13 cellular contexts compared by ENCODE assay signal in the genomic region with DNA sequence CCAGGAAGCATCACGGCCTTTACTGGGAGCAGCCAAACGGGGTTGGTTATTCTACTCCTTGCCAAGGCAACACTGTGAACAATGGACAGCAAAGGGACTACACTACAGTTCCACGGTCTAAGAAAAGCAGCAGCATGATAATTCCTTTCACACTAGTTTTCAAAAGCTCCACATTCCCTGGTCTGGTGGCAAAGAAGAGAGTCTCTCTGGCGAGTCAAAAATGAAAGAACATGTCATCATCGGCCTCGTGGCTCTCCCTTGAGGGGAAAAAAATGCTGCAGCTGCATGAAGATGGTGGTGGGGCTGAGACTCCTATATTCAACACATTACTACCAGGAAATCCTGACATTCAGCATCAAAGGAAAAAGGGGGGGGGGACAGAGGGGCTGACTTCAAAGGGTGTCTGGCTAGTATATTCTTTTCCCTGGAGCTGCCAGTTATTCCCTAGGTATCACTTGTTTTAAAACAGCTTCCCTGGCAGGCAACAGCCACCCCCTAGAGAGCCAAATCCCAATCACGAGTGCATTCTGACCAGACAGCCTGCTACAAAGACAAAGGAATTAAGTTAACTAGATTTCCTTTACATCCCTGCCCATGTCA. TPM values are rescaled to one million over a fixed set of nuclear protein-coding genes. Genes with fewer than 3 reads are reported as not detected.
DNase-seq lines count a peak whose midpoint lies in the region; ATAC-seq and TF ChIP-seq lines count a peak whose summit lies in the region.
"Had no signal": no experiment of that assay in that cellular context is flagged by ENCODE, and none has a peak within 500 bp of the region (broad histone marks: within the 10 kb centered on the region; RNA-seq: fewer than 3 reads in every experiment).

No MANE protein-coding gene starts in this region.

- no peaks in the 10 kb centered on the region for H3K9me3 ChIP-seq in cardiac muscle cell (ENCODE audit: low read depth)
- H3K9me3 ChIP-seq in ectodermal cell (ENCODE audit: control insufficient read depth, low read length) = no peaks in the 10 kb centered on the region
- H3K9me3 ChIP-seq in naive thymus-derived CD4-positive, alpha-beta T cell (ENCODE audit: control insufficient read depth in 2 of 3, low read length in 3 of 3) = no peaks in the 10 kb centered on the region

- H3K27ac ChIP-seq in cardiac muscle cell (peak overlapping the region; percentile 27), ectodermal cell (ENCODE audit: insufficient read depth, low read depth, low read length, poor library complexity, severe bottlenecking) (peak overlapping the region; percentile 71)
- H3K27ac ChIP-seq in naive thymus-derived CD4-positive, alpha-beta T cell (ENCODE audit: low read depth, low read length) = no peak overlapping the region
- H3K27ac ChIP-seq: VCaP had no signal

- peaks cover 0 to 18% (median 2%) of the 10 kb centered on the region in 7 donors for H3K4me1 Mint-ChIP-seq in naive thymus-derived CD4-positive, alpha-beta T cell

- no peaks in the 10 kb centered on the region for H3K27me3 Mint-ChIP-seq in naive thymus-derived CD4-positive, alpha-beta T cell

- WGBS in ectodermal cell, 2 experiments = 55 to 56% methylated on average over 7 of the region's 7 CpGs

- H3K4me3 ChIP-seq in cardiac muscle cell = no peak overlapping the region
- H3K4me3 ChIP-seq in ectodermal cell (ENCODE audit: insufficient read depth, low read depth, low read length) = no peak overlapping the region
- no peak overlapping the region for H3K4me3 ChIP-seq in naive thymus-derived CD4-positive, alpha-beta T cell (ENCODE audit: low read length)

- POLR2A ChIA-PET in naive thymus-derived CD4-positive, alpha-beta T cell (lab: Charles Lee) = no interaction called here

- H3K36me3 Mint-ChIP-seq in naive thymus-derived CD4-positive, alpha-beta T cell = peaks cover 15 to 56% (median 30%) of the 10 kb centered on the region in 5 donors

- TF ChIP-seq CTCF in cardiac muscle cell (IDR thresholded peaks at IDR 0.05; ENCODE audit: low read depth, low read length) = no peak

- H3K9me3 Mint-ChIP-seq in naive thymus-derived CD4-positive, alpha-beta T cell = no peaks in the 10 kb centered on the region

- DNase-seq in cardiac muscle cell (ENCODE audit: low read depth in 1 of 2, low spot score in 1 of 2) (peak in 1 of 2 donors; percentile 50), cardiac septum (ENCODE audit: low spot score) (no peak), OCI-M1 (lab: John Stamatoyannopoulos, UW) (no peak)
- no peak for DNase-seq in naive thymus-derived CD4-positive, alpha-beta T cell
- DNase-seq: NK-92 treated with Interleukin-12 subunit alpha and Interleukin-12 subunit beta, amount 100 ng/mL, for 24 hours; stimulated activated CD4-positive, alpha-beta T cell treated with anti-CD3 and anti-CD28 coated beads, Interleukin-2, amount 100 ng/mL, for 24 hours had no signal

- H3K27me3 ChIP-seq in cardiac muscle cell = no peaks in the 10 kb centered on the region
- H3K27me3 ChIP-seq in ectodermal cell (ENCODE audit: control insufficient read depth, insufficient read depth, low read length, poor library complexity, severe bottlenecking) = no peaks in the 10 kb centered on the region
- no peaks in the 10 kb centered on the region for H3K27me3 ChIP-seq in naive thymus-derived CD4-positive, alpha-beta T cell (ENCODE audit: control insufficient read depth in 2 of 2, insufficient read depth in 2 of 2, low read length in 2 of 2)

- H3K4me3 Mint-ChIP-seq in naive thymus-derived CD4-positive, alpha-beta T cell = peak overlapping the region in 1 of 10 donors; percentile 21

- H3K36me3 ChIP-seq in cardiac muscle cell (peaks cover 27% of the 10 kb centered on the region), ectodermal cell (ENCODE audit: control insufficient read depth, insufficient read depth, low read length) (peaks cover 7% of the 10 kb centered on the region)
- peaks cover 11 to 76% (median 24%) of the 10 kb centered on the region in 3 experiments for H3K36me3 ChIP-seq in naive thymus-derived CD4-positive, alpha-beta T cell (ENCODE audit: control insufficient read depth in 2 of 3, insufficient read depth in 3 of 3, low read length in 3 of 3)

- no peaks in the 10 kb centered on the region for H3K4me1 ChIP-seq in cardiac muscle cell (ENCODE audit: low read depth)
- peaks cover 19% of the 10 kb centered on the region for H3K4me1 ChIP-seq in ectodermal cell (ENCODE audit: control insufficient read depth, insufficient read depth, low read length)
- H3K4me1 ChIP-seq in naive thymus-derived CD4-positive, alpha-beta T cell (ENCODE audit: control insufficient read depth in 2 of 2, insufficient read depth in 2 of 2, low read length in 2 of 2) = no peaks in the 10 kb centered on the region

- intact Hi-C loops in cardiac septum (cut with DNase I) = no loop called here
- intact Hi-C loops in naive thymus-derived CD4-positive, alpha-beta T cell (cut with micrococcal nuclease) = no loop called here

- no peak for ATAC-seq in naive thymus-derived CD4-positive, alpha-beta T cell
- ATAC-seq in HG03565 (IDR thresholded peaks at IDR 0.05; ENCODE audit: unreplicated experiment) (no peak), GM18909 (IDR thresholded peaks at IDR 0.05; ENCODE audit: poor library complexity, unreplicated experiment) (no peak), HG03521 (IDR thresholded peaks at IDR 0.05; ENCODE audit: unreplicated experiment) (no peak)

- CTCF ChIA-PET in naive thymus-derived CD4-positive, alpha-beta T cell (lab: Charles Lee) = interaction anchor here (0.5 kb wide), 1 partner anchor 116 kb away, joined by 4 read pairs; no protein-coding TSS in a partner anchor

- H3K27ac Mint-ChIP-seq in naive thymus-derived CD4-positive, alpha-beta T cell = peak overlapping the region in 5 of 9 donors; percentile 16 to 80 (median 65)

RNA-seq across cellular contexts. Expression of gene SLC37A3, which starts 49.1 kb away (rescaled TPM):
- total RNA-seq in cardiac muscle cell = 49.4 and 50.5 TPM in 2 replicates
- polyA plus RNA-seq in cardiac muscle cell = 41.9 and 49.7 TPM in 2 replicates
- total RNA-seq in cardiac septum = 13.2 TPM
- polyA plus RNA-seq in ectodermal cell (2013, experiment 1 of 4) = 64.9 TPM
- polyA plus RNA-seq in ectodermal cell (2013, experiment 2 of 4) = 70.1 TPM
- 60.8 TPM for polyA plus RNA-seq in ectodermal cell (2013, experiment 3 of 4)
- polyA plus RNA-seq in ectodermal cell (2013, experiment 4 of 4) = 69.9 TPM
- total RNA-seq in naive thymus-derived CD4-positive, alpha-beta T cell = 10 to 100 TPM; 26.8 to 72.7 (median 39.4) TPM
- polyA plus RNA-seq in naive thymus-derived CD4-positive, alpha-beta T cell = 10 to 100 TPM; 18.5 to 20.7 TPM

RNA-seq across cellular contexts. Expression of gene RAB19, which starts 54.6 kb away (rescaled TPM):
- total RNA-seq in cardiac muscle cell = 1.2 and 2.0 TPM in 2 replicates
- polyA plus RNA-seq in cardiac muscle cell = 0.37 and 0.39 TPM in 2 replicates
- not detected for total RNA-seq in cardiac septum
- 1.8 TPM for polyA plus RNA-seq in ectodermal cell (2013, experiment 1 of 4)
- 2.5 TPM for polyA plus RNA-seq in ectodermal cell (2013, experiment 2 of 4)
- polyA plus RNA-seq in ectodermal cell (2013, experiment 3 of 4) = 1.5 TPM
- polyA plus RNA-seq in ectodermal cell (2013, experiment 4 of 4) = 1.3 TPM
- 10 to 100 TPM in 1 of 5 experiments, 1 to 10 TPM in 4; 1.8 to 13.3 (median 3.3) TPM for total RNA-seq in naive thymus-derived CD4-positive, alpha-beta T cell
- polyA plus RNA-seq in naive thymus-derived CD4-positive, alpha-beta T cell = 1 to 10 TPM; 3.0 to 3.3 TPM
- total RNA-seq: bronchial epithelial cell had no signal
- polyA plus RNA-seq: keratinocyte had no signal
